Comparison of ENCODE assay signal across 34 cellular contexts in genomic region chr10:71032887-71033286, GRCh38.
"Had no signal": no experiment of that assay in that cellular context is flagged by ENCODE, and none has a peak within 500 bp of the region (broad histone marks: within the 10 kb centered on the region; RNA-seq: fewer than 3 reads in every experiment).

No MANE protein-coding gene starts in this region.

- ATAC-seq: activated CD4-positive, CD25-positive, alpha-beta regulatory T cell treated with anti-CD3 and anti-CD28 coated beads, Interleukin-2, amount 50 U/mL, for 24 hours; activated CD8-positive, alpha-beta T cell treated with anti-CD3 and anti-CD28 coated beads for 36 hours; activated naive CD4-positive, alpha-beta T cell treated with anti-CD3 and anti-CD28 coated beads, Interleukin-2, amount 50 U/mL, for 72 hours; activated T-cell treated with anti-CD3 and anti-CD28 coated beads, Interleukin-2, amount 50 U/mL, for 4 hours; activated T-helper 17 cell treated with anti-CD3 and anti-CD28 coated beads, Interleukin-2, amount 50 U/mL, for 72 hours; foreskin keratinocyte; gastrocnemius medialis; heart left ventricle; T-helper 17 cell had no signal

- H3K36me3 Mint-ChIP-seq: activated naive CD4-positive, alpha-beta T cell treated with anti-CD3 and anti-CD28 coated beads, Interleukin-2, amount 10 ng/mL, durations not matched to agents 7 days and 5 days; activated naive CD4-positive, alpha-beta T cell treated with anti-CD3 and anti-CD28 coated beads, Interleukin-2, amount 50 U/mL, for 72 hours; activated naive CD8-positive, alpha-beta T cell treated with anti-CD3 and anti-CD28 coated beads, Interleukin-2, amount 10 ng/mL, durations not matched to agents 7 days and 5 days; brain had no signal

- H3K27me3 Mint-ChIP-seq: activated B cell treated with CpG ODN at 0.5 μM for 24 hours; activated CD8-positive, alpha-beta T cell treated with anti-CD3 and anti-CD28 coated beads for 36 hours; activated naive CD4-positive, alpha-beta T cell treated with anti-CD3 and anti-CD28 coated beads, Interleukin-2, amount 10 ng/mL, durations not matched to agents 7 days and 5 days; brain; central memory CD8-positive, alpha-beta T cell had no signal

- H3K9me3 ChIP-seq: ascending aorta, breast epithelium, esophagus muscularis mucosa, gastrocnemius medialis, heart left ventricle had no signal

- H3K4me3 ChIP-seq: ascending aorta, breast epithelium, coronary artery, dorsolateral prefrontal cortex, esophagus muscularis mucosa, gastrocnemius medialis, heart left ventricle had no signal

- H3K36me3 ChIP-seq: ascending aorta, breast epithelium, esophagus muscularis mucosa, gastrocnemius medialis, heart left ventricle, WERI-Rb-1 had no signal

- H3K9me3 Mint-ChIP-seq: activated B cell treated with CpG ODN at 0.5 μM for 24 hours; activated CD8-positive, alpha-beta T cell treated with anti-CD3 and anti-CD28 coated beads for 36 hours; activated naive CD4-positive, alpha-beta T cell treated with anti-CD3 and anti-CD28 coated beads, Interleukin-2, amount 10 ng/mL, durations not matched to agents 7 days and 5 days; activated naive CD8-positive, alpha-beta T cell treated with anti-CD3 and anti-CD28 coated beads, Interleukin-2, amount 10 ng/mL, durations not matched to agents 7 days and 5 days; activated T-cell treated with anti-CD3 and anti-CD28 coated beads, Interleukin-2, amount 50 U/mL, for 4 hours; activated T-helper 17 cell treated with anti-CD3 and anti-CD28 coated beads, Interleukin-2, amount 50 U/mL, for 72 hours; central memory CD8-positive, alpha-beta T cell; dendritic cell treated with granulocyte-macrophage colony-stimulating factor and Interleukin-4, amounts not matched to agents 40 ng/mL and 50 ng/mL, for 4 days; endodermal cell; T-helper 2 cell treated with Interferon-gamma antibody and Interleukin-4, amounts not matched to agents 5 μg/mL and 100 μg/mL, for 36 hours had no signal

- DNase-seq: activated B cell treated with CpG ODN at 0.5 μM for 24 hours; activated CD4-positive, alpha-beta T cell treated with anti-CD3 and anti-CD28 coated beads for 48 hours; activated CD4-positive, alpha-beta T cell treated with anti-CD3 and anti-CD28 coated beads, Interleukin-2, amount 50 U/mL, for 1 hour; activated CD4-positive, alpha-beta T cell treated with anti-CD3 and anti-CD28 coated beads, Interleukin-2, amount 50 U/mL, for 48 hours; activated CD8-positive, alpha-beta memory T cell treated with anti-CD3 and anti-CD28 coated beads for 24 hours; activated CD8-positive, alpha-beta T cell treated with anti-CD3 and anti-CD28 coated beads for 36 hours; activated gamma-delta T cell; activated naive CD4-positive, alpha-beta T cell; activated naive CD4-positive, alpha-beta T cell treated with anti-CD3 and anti-CD28 coated beads, Interleukin-2, amount 10 ng/mL, durations not matched to agents 7 days and 5 days; activated naive CD8-positive, alpha-beta T cell treated with anti-CD3 and anti-CD28 coated beads, Interleukin-2, amount 10 ng/mL, durations not matched to agents 7 days and 5 days; activated T-cell treated with anti-CD3 and anti-CD28 coated beads, Interleukin-2, amount 50 U/mL, for 4 hours; dorsolateral prefrontal cortex; effector memory CD4-positive, alpha-beta T cell; erythroblast; foreskin keratinocyte; gastrocnemius medialis; glutamatergic neuron; heart left ventricle; T-helper 1 cell; T-helper 17 cell; T1000; WERI-Rb-1 had no signal

- H3K4me3 Mint-ChIP-seq: activated B cell treated with CpG ODN at 0.5 μM for 24 hours; activated CD8-positive, alpha-beta T cell treated with anti-CD3 and anti-CD28 coated beads for 36 hours; activated naive CD4-positive, alpha-beta T cell treated with anti-CD3 and anti-CD28 coated beads, Interleukin-2, amount 10 ng/mL, durations not matched to agents 7 days and 5 days; activated naive CD8-positive, alpha-beta T cell treated with anti-CD3 and anti-CD28 coated beads, Interleukin-2, amount 10 ng/mL, durations not matched to agents 7 days and 5 days; activated T-cell treated with anti-CD3 and anti-CD28 coated beads, Interleukin-2, amount 50 U/mL, for 4 hours; activated T-helper 17 cell treated with anti-CD3 and anti-CD28 coated beads, Interleukin-2, amount 50 U/mL, for 72 hours; central memory CD8-positive, alpha-beta T cell; dendritic cell treated with granulocyte-macrophage colony-stimulating factor and Interleukin-4, amounts not matched to agents 40 ng/mL and 50 ng/mL, for 4 days; endodermal cell; T-helper 17 cell; T-helper 2 cell treated with Interferon-gamma antibody and Interleukin-4, amounts not matched to agents 5 μg/mL and 100 μg/mL, for 36 hours had no signal

- H3K27me3 ChIP-seq: ascending aorta, breast epithelium, esophagus muscularis mucosa, gastrocnemius medialis had no signal

- H3K27ac ChIP-seq: ascending aorta, breast epithelium, coronary artery, dorsolateral prefrontal cortex, esophagus muscularis mucosa, foreskin keratinocyte, gastrocnemius medialis, heart left ventricle, WERI-Rb-1 had no signal

- H3K4me1 Mint-ChIP-seq: activated B cell treated with CpG ODN at 0.5 μM for 24 hours; activated naive CD4-positive, alpha-beta T cell treated with anti-CD3 and anti-CD28 coated beads, Interleukin-2, amount 10 ng/mL, durations not matched to agents 7 days and 5 days; activated naive CD8-positive, alpha-beta T cell treated with anti-CD3 and anti-CD28 coated beads, Interleukin-2, amount 10 ng/mL, durations not matched to agents 7 days and 5 days; central memory CD8-positive, alpha-beta T cell; endodermal cell; T-helper 17 cell had no signal

- H3K27ac Mint-ChIP-seq: activated B cell treated with CpG ODN at 0.5 μM for 24 hours; activated CD8-positive, alpha-beta T cell treated with anti-CD3 and anti-CD28 coated beads for 36 hours; activated naive CD4-positive, alpha-beta T cell treated with anti-CD3 and anti-CD28 coated beads, Interleukin-2, amount 10 ng/mL, durations not matched to agents 7 days and 5 days; activated naive CD4-positive, alpha-beta T cell treated with anti-CD3 and anti-CD28 coated beads, Interleukin-2, amount 50 U/mL, for 72 hours; activated naive CD8-positive, alpha-beta T cell treated with anti-CD3 and anti-CD28 coated beads, Interleukin-2, amount 10 ng/mL, durations not matched to agents 7 days and 5 days; activated T-helper 17 cell treated with anti-CD3 and anti-CD28 coated beads, Interleukin-2, amount 50 U/mL, for 72 hours; dendritic cell treated with granulocyte-macrophage colony-stimulating factor and Interleukin-4, amounts not matched to agents 40 ng/mL and 50 ng/mL, for 4 days; endodermal cell; T-helper 17 cell; T-helper 2 cell treated with Interferon-gamma antibody and Interleukin-4, amounts not matched to agents 5 μg/mL and 100 μg/mL, for 36 hours had no signal

- H3K4me1 ChIP-seq: ascending aorta, breast epithelium, esophagus muscularis mucosa, foreskin keratinocyte had no signal
